ENCODE assay signal across 1 cellular context in the genomic region with DNA sequence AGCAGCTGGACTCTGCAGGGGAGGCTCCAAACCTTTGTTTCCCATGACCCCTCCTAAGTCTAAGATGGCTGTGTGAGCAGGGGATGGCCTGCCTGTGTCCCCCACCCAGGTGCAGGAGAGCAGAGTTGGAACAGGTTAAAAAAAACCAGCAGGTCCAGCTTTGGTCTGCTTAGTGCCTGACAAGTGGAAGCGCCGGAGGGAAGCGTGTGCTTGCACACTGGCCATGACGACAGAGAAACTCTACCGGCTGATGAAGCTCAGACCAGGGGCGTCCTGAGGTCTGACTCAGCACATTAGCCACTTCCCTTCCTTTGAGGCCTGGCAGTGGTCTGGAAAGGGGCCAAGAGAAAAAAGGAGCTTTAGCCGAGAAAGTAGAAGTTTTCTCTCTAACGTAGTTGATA.
TF ChIP-seq lines count a peak whose summit lies in the region.

No MANE protein-coding gene starts in this region.

TF ChIP-seq in SK-N-SH, 30 proteins besides CTCF, POLR2A, EP300 and RAD21 (continued from another document):
- TF ChIP-seq, protein P1, sequence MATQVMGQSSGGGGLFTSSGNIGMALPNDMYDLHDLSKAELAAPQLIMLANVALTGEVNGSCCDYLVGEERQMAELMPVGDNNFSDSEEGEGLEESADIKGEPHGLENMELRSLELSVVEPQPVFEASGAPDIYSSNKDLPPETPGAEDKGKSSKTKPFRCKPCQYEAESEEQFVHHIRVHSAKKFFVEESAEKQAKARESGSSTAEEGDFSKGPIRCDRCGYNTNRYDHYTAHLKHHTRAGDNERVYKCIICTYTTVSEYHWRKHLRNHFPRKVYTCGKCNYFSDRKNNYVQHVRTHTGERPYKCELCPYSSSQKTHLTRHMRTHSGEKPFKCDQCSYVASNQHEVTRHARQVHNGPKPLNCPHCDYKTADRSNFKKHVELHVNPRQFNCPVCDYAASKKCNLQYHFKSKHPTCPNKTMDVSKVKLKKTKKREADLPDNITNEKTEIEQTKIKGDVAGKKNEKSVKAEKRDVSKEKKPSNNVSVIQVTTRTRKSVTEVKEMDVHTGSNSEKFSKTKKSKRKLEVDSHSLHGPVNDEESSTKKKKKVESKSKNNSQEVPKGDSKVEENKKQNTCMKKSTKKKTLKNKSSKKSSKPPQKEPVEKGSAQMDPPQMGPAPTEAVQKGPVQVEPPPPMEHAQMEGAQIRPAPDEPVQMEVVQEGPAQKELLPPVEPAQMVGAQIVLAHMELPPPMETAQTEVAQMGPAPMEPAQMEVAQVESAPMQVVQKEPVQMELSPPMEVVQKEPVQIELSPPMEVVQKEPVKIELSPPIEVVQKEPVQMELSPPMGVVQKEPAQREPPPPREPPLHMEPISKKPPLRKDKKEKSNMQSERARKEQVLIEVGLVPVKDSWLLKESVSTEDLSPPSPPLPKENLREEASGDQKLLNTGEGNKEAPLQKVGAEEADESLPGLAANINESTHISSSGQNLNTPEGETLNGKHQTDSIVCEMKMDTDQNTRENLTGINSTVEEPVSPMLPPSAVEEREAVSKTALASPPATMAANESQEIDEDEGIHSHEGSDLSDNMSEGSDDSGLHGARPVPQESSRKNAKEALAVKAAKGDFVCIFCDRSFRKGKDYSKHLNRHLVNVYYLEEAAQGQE (IDR thresholded peaks at IDR 0.05; ENCODE audit: low read depth, low read length): no peak
- TF ChIP-seq TAF1 (IDR thresholded peaks at IDR 0.05; ENCODE audit: borderline replicate concordance, low read depth, low read length): no peak
- TF ChIP-seq SMC3 (IDR thresholded peaks at IDR 0.05; ENCODE audit: low read depth, low read length): no peak
- no peak for TF ChIP-seq TCF12 (IDR thresholded peaks at IDR 0.05)
